8 cellular contexts compared by ENCODE assay signal in genomic region chr17:59331129-59331928, GRCh38. TPM values are rescaled to one million over a fixed set of nuclear protein-coding genes. Genes with fewer than 3 reads are reported as not detected.
DNase-seq lines count a peak whose midpoint lies in the region; ATAC-seq, FAIRE-seq and TF ChIP-seq lines count a peak whose summit lies in the region.

YPEL2 (plus strand) TSS chr17:59331655; CDS start chr17:59353410, 21,755 bp downstream.

- peaks cover 23 to 79% (median 44%) of the 10 kb centered on the region in 3 donors for H3K4me1 ChIP-seq in esophagus squamous epithelium
- peaks cover 25 to 45% of the 10 kb centered on the region in 2 donors for H3K4me1 ChIP-seq in muscle layer of duodenum (ENCODE audit: control insufficient read depth in 1 of 2, insufficient read depth in 2 of 2, low read length in 2 of 2)

- H3K27ac ChIP-seq in esophagus squamous epithelium (peak within 1 kb of the TSS; percentile 89 to 97 (median 96)), muscle layer of duodenum (ENCODE audit: low read length) (peak within 1 kb of the TSS; percentile 83)

- TF ChIP-seq POLR2A in esophagus squamous epithelium (IDR thresholded peaks at IDR 0.05), result peak in 2 of 4 donors; percentile 72 to 92

- no peak for TF ChIP-seq CTCF in esophagus squamous epithelium (IDR thresholded peaks at IDR 0.05)

- peak within 1 kb of the TSS; percentile 86 to 94 (median 91) for H3K4me3 ChIP-seq in esophagus squamous epithelium
- peak within 1 kb of the TSS; percentile 93 to 94 for H3K4me3 ChIP-seq in muscle layer of duodenum (ENCODE audit: low read depth in 1 of 2, low read length in 2 of 2)

- DNase-seq in DMS153 (lab: John Stamatoyannopoulos, UW) (peak; percentile 88), Kasumi-1 (lab: John Stamatoyannopoulos, UW) (peak; percentile 94 to 95), RCC 7860 (ENCODE audit: low spot score) (peak; percentile 65), activated T-helper 1 cell treated with Interleukin-2 at 50 U/mL for 16 hours (ENCODE audit: low read depth) (peak; percentile 81), esophagus squamous epithelium (lab: John Stamatoyannopoulos, UW) (peak; percentile 48)
- DNase-seq in stimulated activated CD8-positive, alpha-beta memory T cell treated with anti-CD3 and anti-CD28 coated beads, Interleukin-7, amount 100 ng/mL, for 1 hour (ENCODE audit: low read depth in 2 of 2), result peak; percentile 70 to 71

- intact Hi-C loops in esophagus squamous epithelium (cut with DNase I), result no loop called here

- 0% methylated on average over 2 to 10 of the region's 71 CpGs for WGBS in esophagus squamous epithelium, 2 donors

- H3K36me3 ChIP-seq in esophagus squamous epithelium (no peaks in the 10 kb centered on the region), muscle layer of duodenum (ENCODE audit: control insufficient read depth in 1 of 2, insufficient read depth in 2 of 2, low read length in 2 of 2) (peaks cover 0 to 4% of the 10 kb centered on the region in 2 donors)

- FAIRE-seq in RCC 7860 (lab: Jason Lieb, UNC), result no peak

- H3K27me3 ChIP-seq in esophagus squamous epithelium, result no peaks in the 10 kb centered on the region
- H3K27me3 ChIP-seq in muscle layer of duodenum (ENCODE audit: low read depth, low read length), result no peaks in the 10 kb centered on the region

- H3K9me3 ChIP-seq in esophagus squamous epithelium (no peaks in the 10 kb centered on the region), muscle layer of duodenum (ENCODE audit: control insufficient read depth in 1 of 2, low read length in 2 of 2) (no peaks in the 10 kb centered on the region)

- ATAC-seq in GM21786 (IDR thresholded peaks at IDR 0.05; ENCODE audit: unreplicated experiment), result peak; percentile 81

RNA-seq across cellular contexts. Expression of gene YPEL2, which starts in this region (rescaled TPM):
- total RNA-seq in esophagus squamous epithelium, result 10 to 100 TPM in 2 of 4 donors, 1 to 10 TPM in 2; 5.5 to 18.3 (median 11.2) TPM

Comparison
In these comparisons a context has a peak if more than half of its experiments do, and no peak if none do; other contexts are left out.
1. Peak in every context shown above with its lines: DNase-seq, ATAC-seq, H3K4me3 ChIP-seq and H3K27ac ChIP-seq.